Comparison of ENCODE assay signal across 21 cellular contexts in the genomic region with DNA sequence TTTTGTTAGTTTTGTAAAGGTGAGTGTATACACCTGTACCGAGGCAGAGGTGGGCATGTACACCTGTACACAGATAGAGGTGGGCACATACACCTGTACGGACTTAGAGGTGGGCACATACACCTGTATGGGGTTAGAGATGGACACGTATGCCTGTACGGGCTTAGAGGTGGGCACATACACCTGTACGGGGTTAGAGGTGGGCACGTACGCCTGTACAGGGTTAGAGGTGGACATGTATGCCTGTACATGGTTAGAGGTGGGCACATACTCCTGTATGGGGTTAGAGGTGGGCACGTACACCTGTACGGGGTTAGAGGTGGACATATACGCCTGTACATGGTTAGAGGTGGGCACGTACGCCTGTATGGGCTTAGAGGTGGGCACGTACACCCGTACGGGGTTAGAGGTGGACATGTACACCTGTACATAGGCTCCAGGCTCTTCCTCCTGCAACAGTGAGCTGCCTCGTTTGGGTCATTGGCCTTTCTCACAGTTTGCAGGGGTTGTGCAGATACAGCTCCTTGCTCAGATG.
DNase-seq lines count a peak whose midpoint lies in the region; ATAC-seq, FAIRE-seq and TF ChIP-seq lines count a peak whose summit lies in the region.
"Had no signal": no experiment of that assay in that cellular context is flagged by ENCODE, and none has a peak within 500 bp of the region (broad histone marks: within the 10 kb centered on the region; RNA-seq: fewer than 3 reads in every experiment).

No MANE protein-coding gene starts in this region.

- no peak overlapping the region for H3K4me3 Mint-ChIP-seq in activated CD4-positive, alpha-beta T cell treated with anti-CD3 and anti-CD28 coated beads, Interleukin-2, amount 10 ng/mL, durations not matched to agents 24 days and 14 days
- H3K4me3 Mint-ChIP-seq: CD4-positive, alpha-beta T cell; H9 had no signal

- H3K9me3 Mint-ChIP-seq in activated CD4-positive, alpha-beta T cell treated with anti-CD3 and anti-CD28 coated beads, Interleukin-2, amount 10 ng/mL, durations not matched to agents 24 days and 14 days, result no peaks in the 10 kb centered on the region
- H3K9me3 Mint-ChIP-seq: CD4-positive, alpha-beta T cell had no signal

- H3K4me3 ChIP-seq in RWPE2 (ENCODE audit: severe bottlenecking), result no peak overlapping the region
- no peak overlapping the region for H3K4me3 ChIP-seq in SJCRH30
- H3K4me3 ChIP-seq: A549, GM12878 had no signal

- no peak for TF ChIP-seq CTCF in RWPE2 (IDR thresholded peaks at IDR 0.05; ENCODE audit: poor library complexity, severe bottlenecking)

- intact Hi-C loops in activated CD4-positive, alpha-beta T cell treated with anti-CD3 and anti-CD28 coated beads, Interleukin-2, amount 10 ng/mL, durations not matched to agents 24 days and 14 days (cut with micrococcal nuclease), result no loop called here

- H3K27ac ChIP-seq in RWPE2 (ENCODE audit: poor library complexity, severe bottlenecking) (no peak overlapping the region), SJCRH30 (no peak overlapping the region)
- H3K27ac ChIP-seq: 22Rv1, A549, C4-2B had no signal

- no peaks in the 10 kb centered on the region for H3K36me3 Mint-ChIP-seq in activated CD4-positive, alpha-beta T cell treated with anti-CD3 and anti-CD28 coated beads, Interleukin-2, amount 10 ng/mL, durations not matched to agents 24 days and 14 days (ENCODE audit: low read depth)

- H3K27ac Mint-ChIP-seq in activated CD4-positive, alpha-beta T cell treated with anti-CD3 and anti-CD28 coated beads, Interleukin-2, amount 10 ng/mL, durations not matched to agents 24 days and 14 days, result no peak overlapping the region
- H3K27ac Mint-ChIP-seq: CD4-positive, alpha-beta T cell; H9 had no signal

- no peaks in the 10 kb centered on the region for H3K36me3 ChIP-seq in RWPE2 (ENCODE audit: low read depth)
- no peaks in the 10 kb centered on the region for H3K36me3 ChIP-seq in SJCRH30

- no peak; the same call in 2 of the 3 replicates for ATAC-seq in RWPE2 (ENCODE audit: low read depth)
- no peak for ATAC-seq in left lobe of liver
- ATAC-seq: A549, GM12878, HepG2 had no signal

- FAIRE-seq in urothelium cell line (lab: Jason Lieb, UNC), result peak; percentile 70
- FAIRE-seq: A549, GM12878, GM19239, H1, HepG2 had no signal

- no peaks in the 10 kb centered on the region for H3K4me1 Mint-ChIP-seq in activated CD4-positive, alpha-beta T cell treated with anti-CD3 and anti-CD28 coated beads, Interleukin-2, amount 10 ng/mL, durations not matched to agents 24 days and 14 days
- H3K4me1 Mint-ChIP-seq: H9 had no signal

- H3K27me3 ChIP-seq in RWPE2 (ENCODE audit: insufficient read depth, poor library complexity, severe bottlenecking) (peaks cover 87% of the 10 kb centered on the region), SJCRH30 (peaks cover 39% of the 10 kb centered on the region)

- peak; percentile 11 for DNase-seq in activated CD8-positive, alpha-beta memory T cell treated with anti-CD3 and anti-CD28 coated beads for 24 hours
- DNase-seq in activated CD8-positive, alpha-beta memory T cell treated with anti-CD3 and anti-CD28 coated beads, Interleukin-2, amount 50 U/mL, for 4 hours, result no peak
- peak; percentile 51 for DNase-seq in RWPE2 (ENCODE audit: low spot score)
- DNase-seq in left lobe of liver (ENCODE audit: low spot score), result peak; percentile 10
- no peak for DNase-seq in urothelium cell line (ENCODE audit: low spot score)
- DNase-seq in SJCRH30, result no peak
- no peak for DNase-seq in activated CD4-positive, alpha-beta T cell treated with anti-CD3 and anti-CD28 coated beads, Interleukin-2, amount 10 ng/mL, durations not matched to agents 24 days and 14 days
- DNase-seq: AML-193; Caco-2; CD4-positive, alpha-beta T cell; DMS153; DMS79; GF-D8; H9 had no signal

- H3K4me1 ChIP-seq in RWPE2 (ENCODE audit: insufficient read depth, poor library complexity, severe bottlenecking), result no peaks in the 10 kb centered on the region
- H3K4me1 ChIP-seq in SJCRH30, result no peaks in the 10 kb centered on the region
- H3K4me1 ChIP-seq: A549, Caco-2 had no signal

- no peaks in the 10 kb centered on the region for H3K27me3 Mint-ChIP-seq in activated CD4-positive, alpha-beta T cell treated with anti-CD3 and anti-CD28 coated beads, Interleukin-2, amount 10 ng/mL, durations not matched to agents 24 days and 14 days

- H3K9me3 ChIP-seq in RWPE2 (ENCODE audit: severe bottlenecking) (no peaks in the 10 kb centered on the region), SJCRH30 (replicated peaks) (no peaks in the 10 kb centered on the region)
- H3K9me3 ChIP-seq: A549, Caco-2 had no signal

Comparison
In these comparisons a context has a peak if more than half of its experiments do, and no peak if none do; other contexts are left out.
1. DNase-seq: peak in activated CD8-positive, alpha-beta memory T cell treated with anti-CD3 and anti-CD28 coated beads for 24 hours (single experiment), RWPE2 (single experiment) and left lobe of liver (single experiment); none in activated CD8-positive, alpha-beta memory T cell treated with anti-CD3 and anti-CD28 coated beads, Interleukin-2, amount 50 U/mL, for 4 hours (single experiment), urothelium cell line (single experiment), SJCRH30 (0 of 2) and activated CD4-positive, alpha-beta T cell treated with anti-CD3 and anti-CD28 coated beads, Interleukin-2, amount 10 ng/mL, durations not matched to agents 24 days and 14 days (single experiment).